Comparison of ENCODE assay signal across 18 cellular contexts in the genomic region with DNA sequence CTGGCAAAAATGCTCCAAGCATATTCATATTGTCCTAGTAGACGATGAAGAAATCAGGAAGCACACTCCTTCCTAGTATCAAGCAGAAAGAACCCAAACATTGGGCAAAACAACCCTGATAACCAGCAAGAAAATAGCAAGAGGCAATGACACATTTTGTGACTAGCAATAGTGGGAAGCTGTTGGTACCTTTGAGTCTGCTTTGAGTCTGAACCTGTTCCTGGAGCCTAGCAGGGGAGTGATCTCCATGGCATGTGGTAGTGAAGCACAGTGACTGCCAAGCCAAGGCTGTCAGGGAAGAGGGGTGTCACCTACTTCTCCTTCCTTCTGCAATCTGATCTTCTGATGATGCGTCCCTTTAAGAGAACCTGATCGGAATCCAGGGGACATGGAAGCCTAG.
DNase-seq lines count a peak whose midpoint lies in the region; ATAC-seq, FAIRE-seq and TF ChIP-seq lines count a peak whose summit lies in the region.
"Had no signal": no experiment of that assay in that cellular context is flagged by ENCODE, and none has a peak within 500 bp of the region (broad histone marks: within the 10 kb centered on the region; RNA-seq: fewer than 3 reads in every experiment).

No MANE protein-coding gene starts in this region.

- H3K79me2 ChIP-seq in trophoblast cell (ENCODE audit: control insufficient read depth, insufficient read depth, low read length, poor library complexity), result no peaks in the 10 kb centered on the region

- H3K79me1 ChIP-seq in trophoblast cell (ENCODE audit: low read length), result peaks cover 1% of the 10 kb centered on the region

- peaks cover 13% of the 10 kb centered on the region for H3K36me3 Mint-ChIP-seq in activated naive CD4-positive, alpha-beta T cell treated with anti-CD3 and anti-CD28 coated beads, Interleukin-2, amount 10 ng/mL, durations not matched to agents 7 days and 5 days
- H3K36me3 Mint-ChIP-seq in activated T-helper 17 cell treated with anti-CD3 and anti-CD28 coated beads, Interleukin-2, amount 50 U/mL, for 72 hours (ENCODE audit: low read depth), result no peaks in the 10 kb centered on the region

- peaks cover 14% of the 10 kb centered on the region for H3K9me3 Mint-ChIP-seq in activated naive CD4-positive, alpha-beta T cell treated with anti-CD3 and anti-CD28 coated beads, Interleukin-2, amount 10 ng/mL, durations not matched to agents 7 days and 5 days
- no peaks in the 10 kb centered on the region for H3K9me3 Mint-ChIP-seq in activated T-helper 17 cell treated with anti-CD3 and anti-CD28 coated beads, Interleukin-2, amount 50 U/mL, for 72 hours

- H4K12ac ChIP-seq in trophoblast cell (ENCODE audit: low read depth, low read length), result no peak overlapping the region

- H2AFZ ChIP-seq in trophoblast cell (ENCODE audit: insufficient read depth, low read length, poor library complexity), result no peak overlapping the region

- ATAC-seq in activated T-helper 17 cell treated with anti-CD3 and anti-CD28 coated beads, Interleukin-2, amount 50 U/mL, for 72 hours (replicated peaks), result no peak
- ATAC-seq in GM19023 (IDR thresholded peaks at IDR 0.05; ENCODE audit: unreplicated experiment), result no peak
- ATAC-seq: K562, Right ventricle myocardium inferior had no signal

- H3K4me2 ChIP-seq in trophoblast cell (ENCODE audit: low read length), result peak overlapping the region; percentile 22

- H4K91ac ChIP-seq in trophoblast cell (ENCODE audit: low read depth, low read length), result peak overlapping the region; percentile 42

- peaks cover 2% of the 10 kb centered on the region for H3K9me3 ChIP-seq in trophoblast cell (ENCODE audit: insufficient read depth, low read depth, low read length)

- no peak overlapping the region for H3K23ac ChIP-seq in trophoblast cell (ENCODE audit: low read length)

- no peaks in the 10 kb centered on the region for H3K27me3 Mint-ChIP-seq in activated naive CD4-positive, alpha-beta T cell treated with anti-CD3 and anti-CD28 coated beads, Interleukin-2, amount 10 ng/mL, durations not matched to agents 7 days and 5 days
- H3K27me3 Mint-ChIP-seq in activated T-helper 17 cell treated with anti-CD3 and anti-CD28 coated beads, Interleukin-2, amount 50 U/mL, for 72 hours, result no peaks in the 10 kb centered on the region

- H3K27me3 ChIP-seq in trophoblast cell (ENCODE audit: insufficient read depth, low read length), result no peaks in the 10 kb centered on the region

- no peak overlapping the region for H3K9ac ChIP-seq in trophoblast cell (ENCODE audit: low read length)

- H3K27ac ChIP-seq in trophoblast cell (ENCODE audit: low read depth, low read length), result no peak overlapping the region

- H3K4me3 Mint-ChIP-seq in activated naive CD4-positive, alpha-beta T cell treated with anti-CD3 and anti-CD28 coated beads, Interleukin-2, amount 10 ng/mL, durations not matched to agents 7 days and 5 days, result no peak overlapping the region
- H3K4me3 Mint-ChIP-seq in activated T-helper 17 cell treated with anti-CD3 and anti-CD28 coated beads, Interleukin-2, amount 50 U/mL, for 72 hours, result peak overlapping the region; percentile 33

- no peak overlapping the region for H3K4me3 ChIP-seq in trophoblast cell (ENCODE audit: low read depth, low read length)
- H3K4me3 ChIP-seq: K562 had no signal

- H3K36me3 ChIP-seq in trophoblast cell (ENCODE audit: control insufficient read depth in 1 of 2, insufficient read depth in 2 of 2, low read length in 2 of 2), result no peaks in the 10 kb centered on the region

- H3K4me1 Mint-ChIP-seq in activated naive CD4-positive, alpha-beta T cell treated with anti-CD3 and anti-CD28 coated beads, Interleukin-2, amount 10 ng/mL, durations not matched to agents 7 days and 5 days, result peaks cover 37% of the 10 kb centered on the region
- H3K4me1 Mint-ChIP-seq in activated T-helper 17 cell treated with anti-CD3 and anti-CD28 coated beads, Interleukin-2, amount 50 U/mL, for 72 hours, result peaks cover 23% of the 10 kb centered on the region

- no peak for DNase-seq in activated naive CD4-positive, alpha-beta T cell treated with anti-CD3 and anti-CD28 coated beads, Interleukin-2, amount 10 ng/mL, durations not matched to agents 7 days and 5 days
- DNase-seq in activated naive CD4-positive, alpha-beta T cell (lab: John Stamatoyannopoulos, UW), result no peak
- no peak for DNase-seq in GM12891 (ENCODE audit: insufficient read length, low spot score)
- DNase-seq in trophoblast cell, result peak; percentile 71 to 81
- DNase-seq in NCI-H2227 (lab: John Stamatoyannopoulos, UW; ENCODE audit: unreplicated experiment), result no peak
- DNase-seq: C1 segment of cervical spinal cord, DMS79 treated with DMSO at 0.1 percent for 48 hours, NCI-H1105, NCI-H2107, NCI-H2227 treated with DMSO at 0.1 percent for 48 hours, NCI-H510A treated with DMSO at 0.1 percent for 48 hours, NCI-H774 had no signal

- H3K27ac Mint-ChIP-seq in activated naive CD4-positive, alpha-beta T cell treated with anti-CD3 and anti-CD28 coated beads, Interleukin-2, amount 10 ng/mL, durations not matched to agents 7 days and 5 days, result peak overlapping the region; percentile 24
- peak overlapping the region; percentile 34 for H3K27ac Mint-ChIP-seq in activated T-helper 17 cell treated with anti-CD3 and anti-CD28 coated beads, Interleukin-2, amount 50 U/mL, for 72 hours

- no peak overlapping the region for H2BK120ac ChIP-seq in trophoblast cell (ENCODE audit: insufficient read depth, low read length, poor library complexity)

- no peak overlapping the region for H2AK5ac ChIP-seq in trophoblast cell (ENCODE audit: low read length)

- H2BK5ac ChIP-seq in trophoblast cell (ENCODE audit: low read depth, low read length, poor library complexity), result peak overlapping the region; percentile 54

- TF ChIP-seq POLR2A in GM12891 (IDR thresholded peaks at IDR 0.05; ENCODE audit: low read depth, low read length), result no peak

- no peak overlapping the region for H3K18ac ChIP-seq in trophoblast cell (ENCODE audit: low read length)

- no peak overlapping the region for H4K8ac ChIP-seq in trophoblast cell (ENCODE audit: low read depth, low read length)

- H3K4ac ChIP-seq in trophoblast cell (ENCODE audit: low read depth, low read length), result no peak overlapping the region

- peak overlapping the region; percentile 80 for H2BK12ac ChIP-seq in trophoblast cell (ENCODE audit: low read length)

- CTCF ChIA-PET in activated naive CD4-positive, alpha-beta T cell treated with anti-CD3 and anti-CD28 coated beads, Interleukin-2, amount 10 ng/mL, durations not matched to agents 7 days and 5 days (lab: Charles Lee), result no interaction called here

- no CpG with 5 or more reads among the region's 3 CpGs for WGBS in trophoblast cell (ENCODE audit: extremely low coverage, insufficient coverage, insufficient read length)

- peak overlapping the region; percentile 33 for H3K14ac ChIP-seq in trophoblast cell (ENCODE audit: low read length)

- peak; percentile 13 for FAIRE-seq in GM12891 (lab: Jason Lieb, UNC)
- FAIRE-seq: G401.6, K562, RCC 7860 had no signal

- H3K4me1 ChIP-seq in trophoblast cell (ENCODE audit: control insufficient read depth in 1 of 2, insufficient read depth in 2 of 2, low read length in 2 of 2), result peaks cover 12 to 13% of the 10 kb centered on the region in 2 experiments

TF ChIP-seq in GM12891, 5 proteins besides CTCF, POLR2A, EP300 and RAD21:
- no peak for TF ChIP-seq PAX5 (IDR thresholded peaks at IDR 0.05; ENCODE audit: insufficient read depth, low read length, severe bottlenecking)
- TF ChIP-seq SPI1 (IDR thresholded peaks at IDR 0.05; ENCODE audit: low read depth, low read length), result no peak
- TF ChIP-seq POU2F2 (IDR thresholded peaks at IDR 0.05; ENCODE audit: low read depth, low read length), result no peak
TF ChIP-seq in GM12891: peak in this region for 0.

Comparison
In these comparisons a context has a peak if more than half of its experiments do, and no peak if none do; other contexts are left out.
1. DNase-seq: peak in trophoblast cell (2 of 2); none in activated naive CD4-positive, alpha-beta T cell treated with anti-CD3 and anti-CD28 coated beads, Interleukin-2, amount 10 ng/mL, durations not matched to agents 7 days and 5 days (single experiment), activated naive CD4-positive, alpha-beta T cell (0 of 4), GM12891 (single experiment) and NCI-H2227 (single experiment).